20 cellular contexts compared by ENCODE assay signal in the genomic region with DNA sequence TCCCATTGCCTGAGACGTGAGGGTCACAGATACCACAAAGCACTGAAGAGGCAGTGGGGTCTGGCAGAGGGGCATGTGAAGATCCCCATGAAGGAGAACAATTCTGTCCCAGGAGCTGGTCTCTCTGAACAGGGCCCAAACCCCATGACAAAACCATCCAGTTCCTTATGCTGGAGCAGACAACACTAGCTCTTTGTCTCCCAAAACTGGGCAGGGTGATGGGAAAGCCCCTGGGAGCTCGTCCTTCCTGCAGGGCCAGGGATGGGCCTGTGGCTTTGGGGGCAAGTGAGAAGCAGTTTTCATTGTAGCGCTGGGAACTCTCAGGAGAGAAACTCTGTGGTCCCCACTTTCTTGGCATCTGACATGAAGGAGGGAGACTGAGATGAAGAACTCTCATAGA. TPM values are rescaled to one million over a fixed set of nuclear protein-coding genes. Genes with fewer than 3 reads are reported as not detected.
DNase-seq lines count a peak whose midpoint lies in the region; ATAC-seq and TF ChIP-seq lines count a peak whose summit lies in the region.
"Had no signal": no experiment of that assay in that cellular context is flagged by ENCODE, and none has a peak within 500 bp of the region (broad histone marks: within the 10 kb centered on the region; RNA-seq: fewer than 3 reads in every experiment).

No MANE protein-coding gene starts in this region.

- H3K4me2 ChIP-seq in HCT116 (ENCODE audit: low read length): no peak overlapping the region
- no peak overlapping the region for H3K4me2 ChIP-seq in neuronal stem cell (ENCODE audit: insufficient read depth, low read length, poor library complexity, severe bottlenecking)
- H3K4me2 ChIP-seq: A549 had no signal

- no peak for TF ChIP-seq POLR2A in HCT116 (IDR thresholded peaks at IDR 0.05; ENCODE audit: borderline replicate concordance, extremely low read depth, insufficient read depth, insufficient read length)
- no peak for TF ChIP-seq POLR2A in esophagus squamous epithelium (IDR thresholded peaks at IDR 0.05)

- H3K27ac ChIP-seq in A673 (ENCODE audit: low read depth, low read length, poor library complexity, severe bottlenecking) (peak overlapping the region; percentile 61), HCT116 (ENCODE audit: low read depth, low read length) (no peak overlapping the region), neuronal stem cell (replicated peaks; ENCODE audit: low read length) (no peak overlapping the region), esophagus squamous epithelium (no peak overlapping the region)
- H3K27ac ChIP-seq: A549, parathyroid adenoma, right lobe of liver, RWPE1, upper lobe of left lung, VCaP had no signal

- H2AFZ ChIP-seq in HCT116 (ENCODE audit: low read depth, low read length, poor library complexity, severe bottlenecking) (peak overlapping the region; percentile 55), neuronal stem cell (ENCODE audit: low read length) (peak overlapping the region; percentile 18)
- H2AFZ ChIP-seq: parathyroid adenoma had no signal

- ATAC-seq in HCT116 (no peak), HG03571 (IDR thresholded peaks at IDR 0.05; ENCODE audit: unreplicated experiment) (no peak)

- no peak overlapping the region for H2BK12ac ChIP-seq in neuronal stem cell (ENCODE audit: low read length)

- H3K4me1 Mint-ChIP-seq in glutamatergic neuron (ENCODE audit: low read depth, unreplicated experiment): peaks cover 10% of the 10 kb centered on the region
- H3K4me1 Mint-ChIP-seq: activated naive CD4-positive, alpha-beta T cell treated with anti-CD3 and anti-CD28 coated beads, Interleukin-2, amount 10 ng/mL, durations not matched to agents 7 days and 5 days had no signal

- no peak overlapping the region for H2BK15ac ChIP-seq in neuronal stem cell (ENCODE audit: low read length)

- H2BK5ac ChIP-seq in neuronal stem cell (ENCODE audit: low read length): no peak overlapping the region

- H3K4me3 Mint-ChIP-seq in glutamatergic neuron (ENCODE audit: unreplicated experiment): no peak overlapping the region
- H3K4me3 Mint-ChIP-seq: activated CD4-positive, alpha-beta T cell treated with anti-CD3 and anti-CD28 coated beads, Interleukin-2, amount 10 ng/mL, durations not matched to agents 24 days and 14 days; activated naive CD4-positive, alpha-beta T cell treated with anti-CD3 and anti-CD28 coated beads, Interleukin-2, amount 10 ng/mL, durations not matched to agents 7 days and 5 days; naive thymus-derived CD8-positive, alpha-beta T cell; T-helper 2 cell treated with Interferon-gamma antibody and Interleukin-4, amounts not matched to agents 5 μg/mL and 100 μg/mL, for 36 hours had no signal

- H3K4me1 ChIP-seq in A673 (ENCODE audit: insufficient read depth, low read length, poor library complexity, severe bottlenecking): peaks cover 30% of the 10 kb centered on the region
- 0 out of 4 replicates have a peak, but pooled peaks cover 0 to 2% of the 10 kb centered on the region in 2 experiments for H3K4me1 ChIP-seq in HCT116 (ENCODE audit: control insufficient read depth in 1 of 2, insufficient read depth in 2 of 2, low read length in 2 of 2)
- peaks cover 0 to 7% of the 10 kb centered on the region in 2 donors for H3K4me1 ChIP-seq in neuronal stem cell (ENCODE audit: control insufficient read depth in 2 of 2, insufficient read depth in 1 of 2, low read depth in 1 of 2, low read length in 2 of 2)
- peaks cover 0 to 15% (median 3%) of the 10 kb centered on the region in 3 donors for H3K4me1 ChIP-seq in esophagus squamous epithelium
- H3K4me1 ChIP-seq: A549, parathyroid adenoma had no signal

- TF ChIP-seq CTCF in A673 (conservative IDR thresholded peaks at IDR 0.05; ENCODE audit: low read depth, low read length) (no peak), HCT116 (IDR thresholded peaks at IDR 0.05 in 2 of 3, conservative IDR thresholded peaks at IDR 0.05 in 1 of 3; ENCODE audit: borderline replicate concordance in 1 of 3, insufficient read depth in 1 of 3, low read depth in 2 of 3, low read length in 2 of 3) (no peak), glutamatergic neuron (IDR thresholded peaks at IDR 0.05; ENCODE audit: partially characterized antibody, unreplicated experiment) (no peak), esophagus squamous epithelium (IDR thresholded peaks at IDR 0.05) (no peak)

- no peaks in the 10 kb centered on the region for H3K27me3 ChIP-seq in A673 (replicated peaks; ENCODE audit: insufficient read depth, low read depth, low read length, poor library complexity)
- H3K27me3 ChIP-seq in HCT116 (ENCODE audit: insufficient read depth, low read length): no peaks in the 10 kb centered on the region
- peaks cover 0 to 43% (median 0%) of the 10 kb centered on the region in 3 experiments for H3K27me3 ChIP-seq in neuronal stem cell (ENCODE audit: control insufficient read depth in 3 of 3, insufficient read depth in 3 of 3, low read depth in 1 of 3, low read length in 3 of 3)
- no peaks in the 10 kb centered on the region for H3K27me3 ChIP-seq in esophagus squamous epithelium
- H3K27me3 ChIP-seq: BE2C, right lobe of liver, upper lobe of left lung had no signal

- H3K18ac ChIP-seq in neuronal stem cell (ENCODE audit: low read length): no peak overlapping the region

- H3K36me3 ChIP-seq in A673 (ENCODE audit: insufficient read depth, low read length, poor library complexity, severe bottlenecking) (no peaks in the 10 kb centered on the region), HCT116 (ENCODE audit: control insufficient read depth in 1 of 2, insufficient read depth in 2 of 2, low read length in 2 of 2) (no peaks in the 10 kb centered on the region), neuronal stem cell (replicated peaks in 1 of 2; ENCODE audit: control insufficient read depth in 2 of 2, insufficient read depth in 2 of 2, low read length in 2 of 2) (no peaks in the 10 kb centered on the region), esophagus squamous epithelium (no peaks in the 10 kb centered on the region)
- H3K36me3 ChIP-seq: BE2C, right lobe of liver, upper lobe of left lung had no signal

- TF ChIP-seq RAD21 in HCT116 (IDR thresholded peaks at IDR 0.05; ENCODE audit: low read depth): no peak

- intact Hi-C loops in A673 (cut with micrococcal nuclease; ENCODE audit: unreplicated experiment): loop anchor here (1.0 to 2.0 kb wide), 2 partner anchors 66 to 402 kb away; no protein-coding TSS in a partner anchor
- intact Hi-C loops in HCT116 (cut with micrococcal nuclease): loop anchor here (1.0 to 5.0 kb wide), 2 partner anchors 47 to 66 kb away; partner anchors contain the start of gene ETV3
- intact Hi-C loops in esophagus squamous epithelium (cut with DNase I): loop anchor here (2.0 kb wide), 1 partner anchor 66 kb away; no protein-coding TSS in a partner anchor

- no peak overlapping the region for H3K27ac Mint-ChIP-seq in glutamatergic neuron (ENCODE audit: unreplicated experiment)
- H3K27ac Mint-ChIP-seq: activated CD4-positive, alpha-beta T cell treated with anti-CD3 and anti-CD28 coated beads, Interleukin-2, amount 10 ng/mL, durations not matched to agents 24 days and 14 days; activated naive CD4-positive, alpha-beta T cell treated with anti-CD3 and anti-CD28 coated beads, Interleukin-2, amount 10 ng/mL, durations not matched to agents 7 days and 5 days; T-helper 2 cell treated with Interferon-gamma antibody and Interleukin-4, amounts not matched to agents 5 μg/mL and 100 μg/mL, for 36 hours had no signal

- RAD21 ChIA-PET in HCT116 (lab: Charles Lee; ENCODE audit: low non-redundant PET in 1 of 2, low total read pairs in 2 of 2, uncharacterized antibody in 2 of 2, unreplicated experiment in 2 of 2): interaction anchor here (1.0 to 2.0 kb wide), 3 partner anchors 62 to 65 kb away, joined by 6 to 30 read pairs (median 22); no protein-coding TSS in a partner anchor

- peak overlapping the region; percentile 81 for H2AK5ac ChIP-seq in neuronal stem cell (ENCODE audit: low read depth, low read length)

- H3K9ac ChIP-seq in HCT116 (ENCODE audit: low read length): no peak overlapping the region
- no peak overlapping the region for H3K9ac ChIP-seq in neuronal stem cell (ENCODE audit: low read depth, low read length, poor library complexity)
- H3K9ac ChIP-seq: parathyroid adenoma had no signal

- H4K91ac ChIP-seq in neuronal stem cell (ENCODE audit: low read depth, low read length, poor library complexity): no peak overlapping the region

- H3K14ac ChIP-seq in neuronal stem cell (ENCODE audit: low read length): no peak overlapping the region

- no peaks in the 10 kb centered on the region for H3K79me1 ChIP-seq in neuronal stem cell (ENCODE audit: low read depth, low read length)

- H3K9me2 ChIP-seq in HCT116 (ENCODE audit: insufficient read depth): no peaks in the 10 kb centered on the region; the same call in 1 of the 2 replicates

- no peaks in the 10 kb centered on the region for H4K20me1 ChIP-seq in HCT116 (ENCODE audit: insufficient read depth)

- no CpG with 5 or more reads among the region's 3 CpGs for WGBS in neuronal stem cell (ENCODE audit: extremely low coverage in 2 of 2, insufficient read length in 2 of 2, insufficient replicate concordance in 1 of 2), 2 donors
- WGBS in esophagus squamous epithelium, 2 donors: 49 to 80% methylated on average over 2 to 3 of the region's 3 CpGs

- H3K9me3 Mint-ChIP-seq in glutamatergic neuron (ENCODE audit: unreplicated experiment): no peaks in the 10 kb centered on the region
- H3K9me3 Mint-ChIP-seq: activated CD4-positive, alpha-beta T cell treated with anti-CD3 and anti-CD28 coated beads, Interleukin-2, amount 10 ng/mL, durations not matched to agents 24 days and 14 days; activated naive CD4-positive, alpha-beta T cell treated with anti-CD3 and anti-CD28 coated beads, Interleukin-2, amount 10 ng/mL, durations not matched to agents 7 days and 5 days; naive thymus-derived CD8-positive, alpha-beta T cell; T-helper 2 cell treated with Interferon-gamma antibody and Interleukin-4, amounts not matched to agents 5 μg/mL and 100 μg/mL, for 36 hours had no signal

- DNase-seq in A673 (ENCODE audit: low spot score) (no peak), HCT116 (ENCODE audit: low read depth, low spot score) (no peak), epidermal melanocyte (ENCODE audit: insufficient read length, low spot score) (peak; percentile 59), neuronal stem cell (ENCODE audit: low spot score) (no peak), glutamatergic neuron (no peak), esophagus squamous epithelium (lab: John Stamatoyannopoulos, UW) (no peak)
- no peak for DNase-seq in stimulated activated naive CD4-positive, alpha-beta T cell (lab: John Stamatoyannopoulos, UW)

- no peak overlapping the region for H4K8ac ChIP-seq in neuronal stem cell (ENCODE audit: low read depth, low read length)

- H3K79me2 ChIP-seq in HCT116 (ENCODE audit: insufficient read depth, low read length): no peaks in the 10 kb centered on the region
- H3K79me2 ChIP-seq: parathyroid adenoma had no signal

- BruUV-seq in A673 (replicated peaks; lab: Mats Ljungman, UMichigan) (no TSS peak), HCT116 (replicated peaks; lab: Mats Ljungman, UMichigan) (no TSS peak)

- H3K36me3 Mint-ChIP-seq in glutamatergic neuron (ENCODE audit: unreplicated experiment): no peaks in the 10 kb centered on the region
- H3K36me3 Mint-ChIP-seq: activated naive CD4-positive, alpha-beta T cell treated with anti-CD3 and anti-CD28 coated beads, Interleukin-2, amount 10 ng/mL, durations not matched to agents 7 days and 5 days; naive thymus-derived CD8-positive, alpha-beta T cell had no signal

- CTCF ChIA-PET in A673 (lab: Charles Lee) (interaction anchor here (0.6 to 2.6 kb wide), 10 partner anchors 9 to 443 kb away, joined by 3 to 98 read pairs (median 5); partner anchors contain the start of gene ETV3), HCT116 (lab: Charles Lee) (interaction anchor here (1.0 to 2.5 kb wide), 18 partner anchors 10 to 415 kb away, joined by 3 to 140 read pairs (median 5); no protein-coding TSS in a partner anchor)

- peaks cover 5% of the 10 kb centered on the region for H3K27me3 Mint-ChIP-seq in glutamatergic neuron (ENCODE audit: unreplicated experiment)

- no peak overlapping the region for H3K4me3 ChIP-seq in A673 (ENCODE audit: low read depth, low read length, poor library complexity, severe bottlenecking)
- no peak overlapping the region for H3K4me3 ChIP-seq in HCT116 (replicated peaks in 1 of 2; ENCODE audit: low read depth in 1 of 2, low read length in 2 of 2)
- H3K4me3 ChIP-seq in neuronal stem cell (ENCODE audit: low read length in 2 of 2): no peak overlapping the region
- no peak overlapping the region for H3K4me3 ChIP-seq in esophagus squamous epithelium
- H3K4me3 ChIP-seq: A549, right lobe of liver, upper lobe of left lung had no signal

- H3K4ac ChIP-seq in neuronal stem cell (ENCODE audit: low read length): no peak overlapping the region

- H2BK120ac ChIP-seq in neuronal stem cell (ENCODE audit: low read depth, low read length): no peak overlapping the region

- H3K9me3 ChIP-seq in A673 (ENCODE audit: low read depth, low read length, poor library complexity, severe bottlenecking) (no peaks in the 10 kb centered on the region), HCT116 (ENCODE audit: control insufficient read depth in 1 of 2, insufficient read depth in 1 of 2, low read depth in 1 of 2, low read length in 2 of 2) (no peaks in the 10 kb centered on the region), neuronal stem cell (replicated peaks in 1 of 2; ENCODE audit: control insufficient read depth in 2 of 2, insufficient read depth in 1 of 2, low read depth in 1 of 2, low read length in 2 of 2) (no peaks in the 10 kb centered on the region), esophagus squamous epithelium (no peaks in the 10 kb centered on the region)
- H3K9me3 ChIP-seq: A549, BE2C, right lobe of liver, upper lobe of left lung had no signal

- no peak overlapping the region for H3K23ac ChIP-seq in neuronal stem cell (ENCODE audit: low read depth, low read length, poor library complexity)

- POLR2A ChIA-PET in A673 (lab: Charles Lee; ENCODE audit: low non-redundant PET) (no interaction called here), HCT116 (lab: Charles Lee) (interaction anchor here (1.7 kb wide), 1 partner anchor 65 kb away, joined by 8 read pairs; no protein-coding TSS in a partner anchor)

RNA-seq across cellular contexts. Expression of gene ETV3L, which starts 8.8 kb away (rescaled TPM):
- not detected in 2 replicates for total RNA-seq in A673 (2021)
- not detected for total RNA-seq in HCT116 (2021; ENCODE audit: unreplicated experiment)
- polyA plus RNA-seq in HCT116 (2012): not detected in 2 replicates
- polyA plus RNA-seq in neuronal stem cell (2013, experiment 1 of 2): 0.04 TPM
- 0.03 TPM for polyA plus RNA-seq in neuronal stem cell (2013, experiment 2 of 2)
- not detected for total RNA-seq in glutamatergic neuron (ENCODE audit: unreplicated experiment)
- not detected for total RNA-seq in esophagus squamous epithelium
- total RNA-seq: activated CD4-positive, alpha-beta T cell treated with anti-CD3 and anti-CD28 coated beads, Interleukin-2, amount 10 ng/mL, durations not matched to agents 24 days and 14 days; left cardiac atrium; naive thymus-derived CD8-positive, alpha-beta T cell; right lobe of liver; upper lobe of left lung had no signal
- polyA plus RNA-seq: A549; naive thymus-derived CD8-positive, alpha-beta T cell had no signal

RNA-seq across cellular contexts. Expression of gene ARHGEF11, which starts 45.2 kb away (rescaled TPM):
- 25.3 and 32.3 TPM in 2 replicates for total RNA-seq in A673 (2021)
- total RNA-seq in HCT116 (2021; ENCODE audit: unreplicated experiment): 28.9 TPM
- 15.5 and 16.7 TPM in 2 replicates for polyA plus RNA-seq in HCT116 (2012)
- polyA plus RNA-seq in neuronal stem cell (2013, experiment 1 of 2): 14.5 TPM
- 14.6 TPM for polyA plus RNA-seq in neuronal stem cell (2013, experiment 2 of 2)
- total RNA-seq in glutamatergic neuron (ENCODE audit: unreplicated experiment): 40.5 TPM
- total RNA-seq in esophagus squamous epithelium: 10 to 100 TPM; 15.5 to 24.2 (median 19.4) TPM

RNA-seq across cellular contexts. Expression of gene ETV3, which starts 47.4 kb away (rescaled TPM):
- total RNA-seq in A673 (2021): 40.0 and 46.1 TPM in 2 replicates
- 21.2 TPM for total RNA-seq in HCT116 (2021; ENCODE audit: unreplicated experiment)
- 10.0 and 11.0 TPM in 2 replicates for polyA plus RNA-seq in HCT116 (2012)
- polyA plus RNA-seq in neuronal stem cell (2013, experiment 1 of 2): 6.7 TPM
- 6.9 TPM for polyA plus RNA-seq in neuronal stem cell (2013, experiment 2 of 2)
- total RNA-seq in glutamatergic neuron (ENCODE audit: unreplicated experiment): 39.0 TPM
- total RNA-seq in esophagus squamous epithelium: 10 to 100 TPM; 25.0 to 31.4 (median 27.3) TPM
